In genomic region chr7:1052031-1052818, GRCh38 we compare ENCODE assay signal across 1 cellular context.
TF ChIP-seq lines count a peak whose summit lies in the region.

No MANE protein-coding gene starts in this region.

TF ChIP-seq in H1, 55 proteins besides CTCF, POLR2A, EP300 and RAD21 (continued from another document):
- no peak for TF ChIP-seq RBBP5 (IDR thresholded peaks at IDR 0.05; ENCODE audit: borderline replicate concordance, low read depth, low read length)
- TF ChIP-seq JUND (IDR thresholded peaks at IDR 0.05; ENCODE audit: low read length) = no peak
- no peak for TF ChIP-seq CHD1 (IDR thresholded peaks at IDR 0.05; ENCODE audit: low read depth, low read length)
- no peak for TF ChIP-seq CHD7 (IDR thresholded peaks at IDR 0.05; ENCODE audit: insufficient replicate concordance, low read length)
- TF ChIP-seq TBP (IDR thresholded peaks at IDR 0.05; ENCODE audit: low read depth, low read length) = no peak
